28 cellular contexts compared by ENCODE assay signal in the genomic region with DNA sequence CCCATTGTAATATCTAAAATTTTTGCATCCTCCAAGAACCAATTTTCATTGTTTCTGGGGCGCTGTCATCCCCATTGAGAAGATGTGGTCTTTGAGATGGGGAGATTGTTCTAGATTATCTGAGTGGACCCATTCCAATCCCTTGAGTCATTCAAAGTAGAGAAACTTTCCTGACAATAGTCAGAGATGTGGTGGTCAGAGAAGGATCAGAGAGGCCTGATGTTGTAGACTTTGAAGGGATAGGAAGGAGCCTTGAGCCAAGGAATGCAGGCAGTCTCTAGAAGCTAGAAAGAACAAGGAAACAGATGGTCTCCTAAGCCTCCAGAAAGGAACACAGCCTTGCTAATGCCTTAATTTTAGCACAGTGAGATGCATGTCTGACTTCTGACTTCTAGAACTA.
"Had no signal": no experiment of that assay in that cellular context is flagged by ENCODE, and none has a peak within 500 bp of the region (broad histone marks: within the 10 kb centered on the region; RNA-seq: fewer than 3 reads in every experiment).

No MANE protein-coding gene starts in this region.

- H3K9me3 Mint-ChIP-seq: activated CD4-positive, alpha-beta T cell treated with anti-CD3 and anti-CD28 coated beads, Interleukin-2, amount 10 ng/mL, durations not matched to agents 7 days and 5 days; activated naive CD4-positive, alpha-beta T cell treated with anti-CD3 and anti-CD28 coated beads for 36 hours; activated naive CD8-positive, alpha-beta T cell treated with anti-CD3 and anti-CD28 coated beads, Interleukin-2, amount 50 U/mL, for 24 hours; activated T-cell treated with anti-CD3 and anti-CD28 coated beads, Interleukin-2, amount 50 U/mL, for 24 hours; brain; T-helper 1 cell treated with Interleukin-12 subunit alpha and Interleukin-12 subunit beta and Interleukin-4 antibody, amounts not matched to agents 30 μg/mL and 1 μg/mL, for 36 hours; T-helper 2 cell treated with Interferon-gamma antibody and Interleukin-4, amounts not matched to agents 5 μg/mL and 100 μg/mL, for 36 hours; WTC11 had no signal

- H3K4me1 Mint-ChIP-seq: activated CD4-positive, alpha-beta T cell treated with anti-CD3 and anti-CD28 coated beads, Interleukin-2, amount 10 ng/mL, durations not matched to agents 7 days and 5 days; WTC11 had no signal

- H3K36me3 Mint-ChIP-seq: activated naive CD8-positive, alpha-beta T cell; brain; WTC11 had no signal

- H3K36me3 ChIP-seq: SJSA1 had no signal

- DNase-seq: activated CD4-positive, alpha-beta T cell treated with anti-CD3 and anti-CD28 coated beads for 36 hours; activated CD4-positive, alpha-beta T cell treated with anti-CD3 and anti-CD28 coated beads, Interleukin-2, amount 10 ng/mL, durations not matched to agents 7 days and 5 days; activated CD4-positive, alpha-beta T cell treated with anti-CD3 and anti-CD28 coated beads, Interleukin-2, amount 50 U/mL, for 48 hours; activated CD8-positive, alpha-beta T cell treated with anti-CD3 and anti-CD28 coated beads, Interleukin-2, amount 10 ng/mL, durations not matched to agents 7 days and 5 days; activated gamma-delta T cell treated with Interleukin-2 at 50 U/mL for 16 hours; activated naive CD4-positive, alpha-beta T cell treated with anti-CD3 and anti-CD28 coated beads for 36 hours; activated naive CD8-positive, alpha-beta T cell treated with anti-CD3 and anti-CD28 coated beads, Interleukin-2, amount 50 U/mL, for 24 hours; activated T-cell treated with anti-CD3 and anti-CD28 coated beads, Interleukin-2, amount 50 U/mL, for 24 hours; anterior cingulate cortex; central memory CD4-positive, alpha-beta T cell; Kasumi-1; KBM-7; MM.1S; NCI-H1105; NCI-H1417 treated with DMSO at 0.1 percent for 48 hours; NCI-H187 treated with DMSO at 0.1 percent for 48 hours; NCI-H2081; NCI-H345; NCI-H524 treated with DMSO at 0.1 percent for 48 hours; SHP77 treated with DMSO at 0.1 percent for 48 hours; SK-N-SH had no signal

- H3K27me3 ChIP-seq: SJSA1 had no signal

- H3K27me3 Mint-ChIP-seq: activated naive CD8-positive, alpha-beta T cell had no signal

- FAIRE-seq: TTC549 had no signal

- H3K9me3 ChIP-seq: SJSA1, SK-N-SH had no signal

- H3K4me2 ChIP-seq: SK-N-SH had no signal

- H3K27ac Mint-ChIP-seq: activated CD4-positive, alpha-beta T cell treated with anti-CD3 and anti-CD28 coated beads for 36 hours; activated CD4-positive, alpha-beta T cell treated with anti-CD3 and anti-CD28 coated beads, Interleukin-2, amount 10 ng/mL, durations not matched to agents 7 days and 5 days; activated CD8-positive, alpha-beta T cell treated with anti-CD3 and anti-CD28 coated beads, Interleukin-2, amount 10 ng/mL, durations not matched to agents 7 days and 5 days; activated naive CD4-positive, alpha-beta T cell treated with anti-CD3 and anti-CD28 coated beads for 36 hours; activated naive CD8-positive, alpha-beta T cell; activated naive CD8-positive, alpha-beta T cell treated with anti-CD3 and anti-CD28 coated beads, Interleukin-2, amount 50 U/mL, for 24 hours; activated T-cell treated with anti-CD3 and anti-CD28 coated beads, Interleukin-2, amount 50 U/mL, for 24 hours; brain; T-helper 1 cell treated with Interleukin-12 subunit alpha and Interleukin-12 subunit beta and Interleukin-4 antibody, amounts not matched to agents 30 μg/mL and 1 μg/mL, for 36 hours; T-helper 2 cell treated with Interferon-gamma antibody and Interleukin-4, amounts not matched to agents 5 μg/mL and 100 μg/mL, for 36 hours; WTC11 had no signal

- H3K9ac ChIP-seq: SK-N-SH had no signal

- H3K4me3 ChIP-seq: SJSA1 had no signal

- H3K27ac ChIP-seq: SJSA1 had no signal

- H3K4me3 Mint-ChIP-seq: activated CD4-positive, alpha-beta T cell treated with anti-CD3 and anti-CD28 coated beads for 36 hours; activated CD4-positive, alpha-beta T cell treated with anti-CD3 and anti-CD28 coated beads, Interleukin-2, amount 10 ng/mL, durations not matched to agents 7 days and 5 days; activated CD8-positive, alpha-beta T cell treated with anti-CD3 and anti-CD28 coated beads, Interleukin-2, amount 10 ng/mL, durations not matched to agents 7 days and 5 days; activated naive CD4-positive, alpha-beta T cell treated with anti-CD3 and anti-CD28 coated beads for 36 hours; activated naive CD8-positive, alpha-beta T cell; activated naive CD8-positive, alpha-beta T cell treated with anti-CD3 and anti-CD28 coated beads, Interleukin-2, amount 50 U/mL, for 24 hours; activated T-cell treated with anti-CD3 and anti-CD28 coated beads, Interleukin-2, amount 50 U/mL, for 24 hours; brain; T-helper 1 cell treated with Interleukin-12 subunit alpha and Interleukin-12 subunit beta and Interleukin-4 antibody, amounts not matched to agents 30 μg/mL and 1 μg/mL, for 36 hours; T-helper 2 cell treated with Interferon-gamma antibody and Interleukin-4, amounts not matched to agents 5 μg/mL and 100 μg/mL, for 36 hours; WTC11 had no signal
